ENCODE assay signal across 19 cellular contexts in genomic region chr13:97240789-97241734, GRCh38. TPM values are rescaled to one million over a fixed set of nuclear protein-coding genes. Genes with fewer than 3 reads are reported as not detected.
A peak's percentile ranks its signal among the peaks of the same experiment; 100 is the strongest.
DNase-seq lines count a peak whose midpoint lies in the region; ATAC-seq and TF ChIP-seq lines count a peak whose summit lies in the region.
"Had no signal": no experiment of that assay in that cellular context is flagged by ENCODE, and none has a peak within 500 bp of the region (broad histone marks: within the 10 kb centered on the region; RNA-seq: fewer than 3 reads in every experiment).

No MANE protein-coding gene starts in this region.

- TF ChIP-seq CTCF in ascending aorta (IDR thresholded peaks at IDR 0.05), result no peak
- TF ChIP-seq CTCF in suprapubic skin (IDR thresholded peaks at IDR 0.05), result no peak
- no peak for TF ChIP-seq CTCF in GM10266 (IDR thresholded peaks at IDR 0.05; ENCODE audit: control insufficient read depth, insufficient read depth, low read depth, missing control alignments)

- no peak for TF ChIP-seq POLR2A in suprapubic skin (IDR thresholded peaks at IDR 0.05)

- intact Hi-C loops in ascending aorta (cut with DNase I), result no loop called here
- intact Hi-C loops in Right ventricle myocardium superior (cut with DNase I), result no loop called here

- H3K4me1 ChIP-seq in ascending aorta (peaks cover 5 to 67% of the 10 kb centered on the region in 2 donors), suprapubic skin (peaks cover 93% of the 10 kb centered on the region)

- peak overlapping the region; percentile 75 for H3K27ac Mint-ChIP-seq in memory B cell
- H3K27ac Mint-ChIP-seq: endodermal cell, progenitor cell of endocrine pancreas had no signal

- TF ChIP-seq EP300 in suprapubic skin (IDR thresholded peaks at IDR 0.05), result no peak

- H3K9me3 Mint-ChIP-seq in memory B cell, result no peaks in the 10 kb centered on the region
- H3K9me3 Mint-ChIP-seq: brain, endodermal cell, T-cell had no signal

- 48% methylated on average over 8 of the region's 8 CpGs for WGBS in suprapubic skin

- no peak overlapping the region for H3K4me3 ChIP-seq in ascending aorta
- H3K4me3 ChIP-seq in suprapubic skin, result no peak overlapping the region
- H3K4me3 ChIP-seq: GM23248 had no signal

- DNase-seq in ascending aorta (ENCODE audit: low spot score in 2 of 2) (no peak), Right ventricle myocardium superior (no peak), memory B cell (ENCODE audit: low spot score in 2 of 2) (no peak), suprapubic skin (ENCODE audit: low spot score in 2 of 2) (no peak), anterior cingulate cortex (lab: John Stamatoyannopoulos, UW) (no peak), GM10266 (ENCODE audit: extremely low spot score) (no peak), NOMO-1 treated with dmso at 0.1 percent for 144 hours (lab: John Stamatoyannopoulos, UW; ENCODE audit: unreplicated experiment) (no peak), LoVo (ENCODE audit: low spot score) (no peak)
- DNase-seq: DMS 273 treated with DMSO at 0.1 percent for 48 hours; endodermal cell; GM23248; MV-4-11; NCI-H2081 treated with DMSO at 0.1 percent for 48 hours; NCI-H69; stimulated activated CD4-positive, alpha-beta T cell treated with anti-CD3 and anti-CD28 coated beads, Interleukin-2, amount 100 ng/mL, for 48 hours; T-cell had no signal

- no peaks in the 10 kb centered on the region for H3K36me3 ChIP-seq in ascending aorta
- H3K36me3 ChIP-seq in suprapubic skin, result no peaks in the 10 kb centered on the region

- no peaks in the 10 kb centered on the region for H3K27me3 Mint-ChIP-seq in memory B cell
- H3K27me3 Mint-ChIP-seq: brain, T-cell had no signal

- no peaks in the 10 kb centered on the region for H3K9me3 ChIP-seq in ascending aorta
- H3K9me3 ChIP-seq in suprapubic skin, result no peaks in the 10 kb centered on the region

- ATAC-seq in Right ventricle myocardium superior (ENCODE audit: poor library complexity), result peak; percentile 82
- ATAC-seq in memory B cell (ENCODE audit: low read depth), result no peak
- ATAC-seq: T-cell had no signal

- H3K36me3 Mint-ChIP-seq in memory B cell, result peaks cover 15% of the 10 kb centered on the region

- no peak overlapping the region for H3K4me3 Mint-ChIP-seq in memory B cell
- H3K4me3 Mint-ChIP-seq: brain, endodermal cell, T-cell had no signal

- H3K4me1 Mint-ChIP-seq in memory B cell, result peaks cover 46% of the 10 kb centered on the region

- H3K27ac ChIP-seq in ascending aorta, result peak overlapping the region; percentile 56 to 73
- H3K27ac ChIP-seq in suprapubic skin, result peak overlapping the region; percentile 43
- H3K27ac ChIP-seq: GM23248, VCaP had no signal

- H3K27me3 ChIP-seq in ascending aorta, result no peaks in the 10 kb centered on the region
- no peaks in the 10 kb centered on the region for H3K27me3 ChIP-seq in suprapubic skin

RNA-seq across cellular contexts. Expression of gene MBNL2, which starts 18.9 kb away (rescaled TPM):
- total RNA-seq in ascending aorta (38.7 TPM), Right ventricle myocardium superior (69.3 TPM), suprapubic skin (10 to 100 TPM; 64.2 to 92.4 (median 73.4) TPM)
